In the genomic region with DNA sequence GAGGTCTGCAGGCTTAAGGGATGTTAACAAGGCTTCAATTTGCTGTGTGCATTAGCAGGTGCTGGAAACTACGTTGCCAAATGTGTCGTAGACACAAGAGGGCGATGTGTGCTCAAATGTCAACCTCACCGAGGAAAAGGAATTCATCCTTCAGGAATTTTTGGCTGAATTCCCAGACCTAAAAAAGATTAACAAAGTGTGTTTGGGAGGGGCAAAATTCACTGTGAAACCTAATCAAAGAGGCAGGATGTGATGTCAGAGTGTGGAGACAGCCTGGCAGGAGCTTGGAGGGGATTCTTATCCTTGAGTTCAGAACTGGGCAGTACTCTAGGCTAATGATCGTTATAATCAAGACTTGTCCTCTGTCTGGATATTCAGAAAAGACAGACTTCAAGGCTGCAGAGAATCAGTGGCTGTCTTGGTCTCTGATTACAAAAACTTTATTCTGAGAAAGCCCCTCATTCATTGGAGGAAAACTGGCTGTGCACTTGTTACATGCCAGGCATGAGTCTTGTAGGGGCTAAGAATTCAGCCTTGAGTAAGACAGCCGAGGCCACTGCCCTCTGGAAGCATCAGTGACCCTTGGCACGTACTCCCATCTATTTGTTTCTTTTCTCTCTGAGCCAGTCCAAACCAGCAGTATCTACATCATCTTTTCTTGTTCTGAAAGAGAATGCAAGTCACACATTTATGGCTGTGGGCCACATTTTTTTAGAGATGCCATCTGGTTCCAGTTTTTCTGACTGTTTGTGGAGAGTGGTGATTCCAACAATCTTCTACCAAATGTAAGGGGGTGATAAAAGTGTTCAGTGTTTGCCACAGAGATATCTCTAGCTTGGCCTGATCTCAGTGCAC, we compare ENCODE assay signal across 1 cellular context.
TF ChIP-seq lines count a peak whose summit lies in the region.

No MANE protein-coding gene starts in this region.

TF ChIP-seq in HepG2, 621 proteins besides CTCF, POLR2A, EP300 and RAD21 (continued from another document and continues in another):
- TF ChIP-seq, protein P1, sequence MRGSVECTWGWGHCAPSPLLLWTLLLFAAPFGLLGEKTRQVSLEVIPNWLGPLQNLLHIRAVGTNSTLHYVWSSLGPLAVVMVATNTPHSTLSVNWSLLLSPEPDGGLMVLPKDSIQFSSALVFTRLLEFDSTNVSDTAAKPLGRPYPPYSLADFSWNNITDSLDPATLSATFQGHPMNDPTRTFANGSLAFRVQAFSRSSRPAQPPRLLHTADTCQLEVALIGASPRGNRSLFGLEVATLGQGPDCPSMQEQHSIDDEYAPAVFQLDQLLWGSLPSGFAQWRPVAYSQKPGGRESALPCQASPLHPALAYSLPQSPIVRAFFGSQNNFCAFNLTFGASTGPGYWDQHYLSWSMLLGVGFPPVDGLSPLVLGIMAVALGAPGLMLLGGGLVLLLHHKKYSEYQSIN (CRISPR knock-in tag; IDR thresholded peaks at IDR 0.05; ENCODE audit: borderline replicate concordance), result no peak
- TF ChIP-seq FLYWCH1 (CRISPR knock-in tag; IDR thresholded peaks at IDR 0.05) (no peak), ZNF138 (CRISPR knock-in tag; IDR thresholded peaks at IDR 0.05; ENCODE audit: low read depth) (no peak), ZNF207 (IDR thresholded peaks at IDR 0.05; ENCODE audit: borderline replicate concordance) (no peak), TIGD3 (CRISPR knock-in tag; IDR thresholded peaks at IDR 0.05; ENCODE audit: borderline replicate concordance) (no peak), ZNF580 (CRISPR knock-in tag; IDR thresholded peaks at IDR 0.05; ENCODE audit: borderline replicate concordance, low read depth) (no peak), DNMT3B (CRISPR knock-in tag; conservative IDR thresholded peaks at IDR 0.05) (0 out of 2 replicates have a peak, but pooled peaks have one; percentile 49), GRHL1 (CRISPR knock-in tag; conservative IDR thresholded peaks at IDR 0.05) (no peak), ZNF652 (CRISPR knock-in tag; IDR thresholded peaks at IDR 0.05; ENCODE audit: borderline replicate concordance, low read depth) (peak; percentile 7; the same call in 1 of the 2 replicates), CEBPZ (IDR thresholded peaks at IDR 0.05; ENCODE audit: low read length) (no peak), RBFOX2 (IDR thresholded peaks at IDR 0.05; ENCODE audit: low read depth, low read length) (peak; percentile 23; the same call in 1 of the 2 replicates), ZSCAN21 (CRISPR knock-in tag; IDR thresholded peaks at IDR 0.05; ENCODE audit: borderline replicate concordance) (no peak), CCDC6 (CRISPR knock-in tag; IDR thresholded peaks at IDR 0.05) (no peak), POLR2AphosphoS5 (IDR thresholded peaks at IDR 0.05; ENCODE audit: low read depth, low read length) (peak; percentile 56), ZNF264 (CRISPR knock-in tag; IDR thresholded peaks at IDR 0.05) (peak; percentile 67; the same call in 1 of the 2 replicates), ZNF331 (CRISPR knock-in tag; IDR thresholded peaks at IDR 0.05) (peak; percentile 77), MAFK (conservative IDR thresholded peaks at IDR 0.05 in 1 of 2, IDR thresholded peaks at IDR 0.05 in 1 of 2; ENCODE audit: low read length in 2 of 2) (no peak), ASH2L (IDR thresholded peaks at IDR 0.05; ENCODE audit: insufficient read length, low read depth, low read length) (no peak), NFRKB (IDR thresholded peaks at IDR 0.05) (no peak), ZNF644 (CRISPR knock-in tag; IDR thresholded peaks at IDR 0.05; ENCODE audit: low read depth) (peak; percentile 16; the same call in 1 of the 2 replicates), SOX6 (IDR thresholded peaks at IDR 0.05) (no peak), SOX6 (CRISPR knock-in tag; IDR thresholded peaks at IDR 0.05) (peak; percentile 81), NFIC (IDR thresholded peaks at IDR 0.05; ENCODE audit: low read length) (peak; percentile 95), ETV6 (CRISPR knock-in tag; conservative IDR thresholded peaks at IDR 0.05) (no peak; the same call in 1 of the 2 replicates), ZBTB33 (CRISPR knock-in tag; IDR thresholded peaks at IDR 0.05) (peak; percentile 44; the same call in 1 of the 2 replicates), SRY (CRISPR knock-in tag; IDR thresholded peaks at IDR 0.05) (no peak), HDAC2 (CRISPR knock-in tag; IDR thresholded peaks at IDR 0.05) (peak; percentile 89; the same call in 1 of the 2 replicates), ZNF256 (CRISPR knock-in tag; conservative IDR thresholded peaks at IDR 0.05) (no peak), SNAPC4 (CRISPR knock-in tag; IDR thresholded peaks at IDR 0.05) (no peak), RFX5 (IDR thresholded peaks at IDR 0.05; ENCODE audit: low read depth, low read length) (no peak)
- TF ChIP-seq, protein P2, sequence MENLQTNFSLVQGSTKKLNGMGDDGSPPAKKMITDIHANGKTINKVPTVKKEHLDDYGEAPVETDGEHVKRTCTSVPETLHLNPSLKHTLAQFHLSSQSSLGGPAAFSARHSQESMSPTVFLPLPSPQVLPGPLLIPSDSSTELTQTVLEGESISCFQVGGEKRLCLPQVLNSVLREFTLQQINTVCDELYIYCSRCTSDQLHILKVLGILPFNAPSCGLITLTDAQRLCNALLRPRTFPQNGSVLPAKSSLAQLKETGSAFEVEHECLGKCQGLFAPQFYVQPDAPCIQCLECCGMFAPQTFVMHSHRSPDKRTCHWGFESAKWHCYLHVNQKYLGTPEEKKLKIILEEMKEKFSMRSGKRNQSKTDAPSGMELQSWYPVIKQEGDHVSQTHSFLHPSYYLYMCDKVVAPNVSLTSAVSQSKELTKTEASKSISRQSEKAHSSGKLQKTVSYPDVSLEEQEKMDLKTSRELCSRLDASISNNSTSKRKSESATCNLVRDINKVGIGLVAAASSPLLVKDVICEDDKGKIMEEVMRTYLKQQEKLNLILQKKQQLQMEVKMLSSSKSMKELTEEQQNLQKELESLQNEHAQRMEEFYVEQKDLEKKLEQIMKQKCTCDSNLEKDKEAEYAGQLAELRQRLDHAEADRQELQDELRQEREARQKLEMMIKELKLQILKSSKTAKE (CRISPR knock-in tag; IDR thresholded peaks at IDR 0.05; ENCODE audit: borderline replicate concordance), result no peak
- TF ChIP-seq, protein P3, sequence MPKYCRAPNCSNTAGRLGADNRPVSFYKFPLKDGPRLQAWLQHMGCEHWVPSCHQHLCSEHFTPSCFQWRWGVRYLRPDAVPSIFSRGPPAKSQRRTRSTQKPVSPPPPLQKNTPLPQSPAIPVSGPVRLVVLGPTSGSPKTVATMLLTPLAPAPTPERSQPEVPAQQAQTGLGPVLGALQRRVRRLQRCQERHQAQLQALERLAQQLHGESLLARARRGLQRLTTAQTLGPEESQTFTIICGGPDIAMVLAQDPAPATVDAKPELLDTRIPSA (CRISPR knock-in tag; IDR thresholded peaks at IDR 0.05; ENCODE audit: borderline replicate concordance), result no peak
- TF ChIP-seq, protein P4, sequence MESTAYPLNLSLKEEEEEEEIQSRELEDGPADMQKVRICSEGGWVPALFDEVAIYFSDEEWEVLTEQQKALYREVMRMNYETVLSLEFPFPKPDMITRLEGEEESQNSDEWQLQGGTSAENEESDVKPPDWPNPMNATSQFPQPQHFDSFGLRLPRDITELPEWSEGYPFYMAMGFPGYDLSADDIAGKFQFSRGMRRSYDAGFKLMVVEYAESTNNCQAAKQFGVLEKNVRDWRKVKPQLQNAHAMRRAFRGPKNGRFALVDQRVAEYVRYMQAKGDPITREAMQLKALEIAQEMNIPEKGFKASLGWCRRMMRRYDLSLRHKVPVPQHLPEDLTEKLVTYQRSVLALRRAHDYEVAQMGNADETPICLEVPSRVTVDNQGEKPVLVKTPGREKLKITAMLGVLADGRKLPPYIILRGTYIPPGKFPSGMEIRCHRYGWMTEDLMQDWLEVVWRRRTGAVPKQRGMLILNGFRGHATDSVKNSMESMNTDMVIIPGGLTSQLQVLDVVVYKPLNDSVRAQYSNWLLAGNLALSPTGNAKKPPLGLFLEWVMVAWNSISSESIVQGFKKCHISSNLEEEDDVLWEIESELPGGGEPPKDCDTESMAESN (CRISPR knock-in tag; conservative IDR thresholded peaks at IDR 0.05), result 0 out of 2 replicates have a peak, but pooled peaks have one; percentile 56
